8 cellular contexts compared by ENCODE assay signal in genomic region chr4:2007804-2008670, GRCh38. TPM values are rescaled to one million over a fixed set of nuclear protein-coding genes. Genes with fewer than 3 reads are reported as not detected.
A peak's percentile ranks its signal among the peaks of the same experiment; 100 is the strongest.
DNase-seq lines count a peak whose midpoint lies in the region; ATAC-seq and TF ChIP-seq lines count a peak whose summit lies in the region.

No MANE protein-coding gene starts in this region.

- H3K27me3 ChIP-seq in body of pancreas, result no peaks in the 10 kb centered on the region
- no peaks in the 10 kb centered on the region for H3K27me3 ChIP-seq in lower lobe of right lung (ENCODE audit: low read depth)
- no peaks in the 10 kb centered on the region for H3K27me3 ChIP-seq in uterus

- H3K9me3 Mint-ChIP-seq in activated naive CD4-positive, alpha-beta T cell treated with anti-CD3 and anti-CD28 coated beads, Interleukin-2, amount 10 ng/mL, durations not matched to agents 7 days and 5 days, result no peaks in the 10 kb centered on the region

- peak; percentile 41 for DNase-seq in activated naive CD4-positive, alpha-beta T cell treated with anti-CD3 and anti-CD28 coated beads, Interleukin-2, amount 10 ng/mL, durations not matched to agents 7 days and 5 days
- no peak for DNase-seq in activated naive CD4-positive, alpha-beta T cell treated with anti-CD3 and anti-CD28 coated beads, Interleukin-2, amount 50 U/mL, for 16 hours
- DNase-seq in body of pancreas, result no peak
- peak; percentile 53 for DNase-seq in lower lobe of right lung
- no peak for DNase-seq in uterus
- DNase-seq in SW 1271 (lab: John Stamatoyannopoulos, UW), result no peak
- no peak for DNase-seq in GF-D8 (lab: John Stamatoyannopoulos, UW)

- H3K4me1 ChIP-seq in body of pancreas (peaks cover 21% of the 10 kb centered on the region), lower lobe of right lung (peaks cover 20% of the 10 kb centered on the region), uterus (no peaks in the 10 kb centered on the region)

- peak overlapping the region; percentile 89 for H3K27ac Mint-ChIP-seq in activated naive CD4-positive, alpha-beta T cell treated with anti-CD3 and anti-CD28 coated beads, Interleukin-2, amount 10 ng/mL, durations not matched to agents 7 days and 5 days

- peak overlapping the region; percentile 94 to 99 (median 98) for H3K27ac ChIP-seq in body of pancreas
- peak overlapping the region; percentile 97 for H3K27ac ChIP-seq in lower lobe of right lung
- peak overlapping the region; percentile 95 to 98 for H3K27ac ChIP-seq in uterus

- TF ChIP-seq CTCF in body of pancreas (IDR thresholded peaks at IDR 0.05) (no peak), lower lobe of right lung (IDR thresholded peaks at IDR 0.05) (no peak), uterus (IDR thresholded peaks at IDR 0.05) (no peak)

- CTCF ChIA-PET in activated naive CD4-positive, alpha-beta T cell treated with anti-CD3 and anti-CD28 coated beads, Interleukin-2, amount 10 ng/mL, durations not matched to agents 7 days and 5 days (lab: Charles Lee), result interaction anchor here (0.6 kb wide), 1 partner anchor 92 kb away, joined by 3 read pairs; no protein-coding TSS in a partner anchor

- 0 to 1% methylated on average over 41 to 49 of the region's 57 CpGs for WGBS in body of pancreas, 2 donors

- H3K4me3 ChIP-seq in body of pancreas (peak overlapping the region; percentile 67 to 77), lower lobe of right lung (peak overlapping the region; percentile 84), uterus (peak overlapping the region; percentile 71 to 99)

- TF ChIP-seq POLR2A in body of pancreas (IDR thresholded peaks at IDR 0.05) (no peak), uterus (IDR thresholded peaks at IDR 0.05) (no peak)

- peaks cover 24% of the 10 kb centered on the region for H3K36me3 Mint-ChIP-seq in activated naive CD4-positive, alpha-beta T cell treated with anti-CD3 and anti-CD28 coated beads, Interleukin-2, amount 10 ng/mL, durations not matched to agents 7 days and 5 days

- H3K9me3 ChIP-seq in body of pancreas (no peaks in the 10 kb centered on the region), lower lobe of right lung (no peaks in the 10 kb centered on the region), uterus (no peaks in the 10 kb centered on the region)

- H3K4me1 Mint-ChIP-seq in activated naive CD4-positive, alpha-beta T cell treated with anti-CD3 and anti-CD28 coated beads, Interleukin-2, amount 10 ng/mL, durations not matched to agents 7 days and 5 days, result peaks cover 35% of the 10 kb centered on the region

- ATAC-seq in body of pancreas (no peak), lower lobe of right lung (no peak), GM21526 (IDR thresholded peaks at IDR 0.05; ENCODE audit: low FRiP score, unreplicated experiment) (no peak)

- H3K4me3 Mint-ChIP-seq in activated naive CD4-positive, alpha-beta T cell treated with anti-CD3 and anti-CD28 coated beads, Interleukin-2, amount 10 ng/mL, durations not matched to agents 7 days and 5 days, result peak overlapping the region; percentile 91

- H3K36me3 ChIP-seq in body of pancreas (replicated peaks in 1 of 2; ENCODE audit: insufficient read depth in 1 of 2, low read depth in 2 of 2), result peaks cover 0 to 3% of the 10 kb centered on the region in 2 donors
- peaks cover 14% of the 10 kb centered on the region for H3K36me3 ChIP-seq in lower lobe of right lung
- H3K36me3 ChIP-seq in uterus, result no peaks in the 10 kb centered on the region

- intact Hi-C loops in body of pancreas (cut with DNase I), result no loop called here
- intact Hi-C loops in lower lobe of right lung (cut with DNase I), result no loop called here
- intact Hi-C loops in uterus (cut with DNase I; ENCODE audit: low total_unique reads), result no loop called here

- H3K27me3 Mint-ChIP-seq in activated naive CD4-positive, alpha-beta T cell treated with anti-CD3 and anti-CD28 coated beads, Interleukin-2, amount 10 ng/mL, durations not matched to agents 7 days and 5 days, result peaks cover 15% of the 10 kb centered on the region

RNA-seq across cellular contexts. Expression of gene NELFA, which starts 0.7 kb away (rescaled TPM):
- 10 to 100 TPM; 19.7 to 74.5 TPM for total RNA-seq in body of pancreas
- 22.6 TPM for total RNA-seq in lower lobe of right lung
- 10 to 100 TPM in 3 of 4 donors, 1 to 10 TPM in 1; 2.4 to 38.8 (median 18.8) TPM for total RNA-seq in uterus

RNA-seq across cellular contexts. Expression of gene NAT8L, which starts 51.1 kb away (rescaled TPM):
- 10 to 100 TPM in 1 of 2 donors, 1 to 10 TPM in 1; 3.6 to 18.8 TPM for total RNA-seq in body of pancreas
- total RNA-seq in lower lobe of right lung, result 0.24 TPM
- 1 to 10 TPM in 1 of 4 donors, under 1 TPM in 1, not detected in 2; 0.27 to 1.2 TPM for total RNA-seq in uterus

Comparison
In these comparisons a context has a peak if more than half of its experiments do, and no peak if none do; other contexts are left out.
1. DNase-seq: peak in activated naive CD4-positive, alpha-beta T cell treated with anti-CD3 and anti-CD28 coated beads, Interleukin-2, amount 10 ng/mL, durations not matched to agents 7 days and 5 days (single experiment) and lower lobe of right lung (single experiment); none in activated naive CD4-positive, alpha-beta T cell treated with anti-CD3 and anti-CD28 coated beads, Interleukin-2, amount 50 U/mL, for 16 hours (single experiment), body of pancreas (0 of 4), uterus (0 of 2), SW 1271 (0 of 2) and GF-D8 (single experiment).
2. Peak in every context shown above with its lines, with median percentiles within 50 percentile points of each other: H3K27ac ChIP-seq and H3K4me3 ChIP-seq.